In genomic region chr6:13287104-13287503, GRCh38 we compare ENCODE assay signal across 22 cellular contexts.
"Had no signal": no experiment of that assay in that cellular context is flagged by ENCODE, and none has a peak within 500 bp of the region (broad histone marks: within the 10 kb centered on the region; RNA-seq: fewer than 3 reads in every experiment).

No MANE protein-coding gene starts in this region.

- H3K4me1 ChIP-seq: body of pancreas, left ventricle myocardium inferior, parathyroid adenoma, psoas muscle, sigmoid colon, tibial nerve had no signal

- H3K27ac ChIP-seq: body of pancreas, left ventricle myocardium inferior, parathyroid adenoma, psoas muscle, sigmoid colon, tibial nerve had no signal

- DNase-seq: activated CD4-positive, alpha-beta T cell treated with anti-CD3 and anti-CD28 coated beads for 1 hour; activated CD4-positive, alpha-beta T cell treated with anti-CD3 and anti-CD28 coated beads, Interleukin-2, amount 10 ng/mL, durations not matched to agents 7 days and 5 days; activated CD8-positive, alpha-beta T cell treated with anti-CD3 and anti-CD28 coated beads for 36 hours; activated naive CD4-positive, alpha-beta T cell; activated T-cell treated with anti-CD3 and anti-CD28 coated beads, Interleukin-2, amount 50 U/mL, for 72 hours; aorta; body of pancreas; effector CD8-positive, alpha-beta T cell; left ventricle myocardium inferior; naive thymus-derived CD8-positive, alpha-beta T cell; occipital lobe; psoas muscle; sigmoid colon; small intestine; stimulated activated CD4-positive, alpha-beta T cell treated with anti-CD3 and anti-CD28 coated beads, Interleukin-4, amount 100 ng/mL, for 24 hours; stimulated activated naive CD4-positive, alpha-beta T cell; T-helper 2 cell had no signal

- H3K9me3 Mint-ChIP-seq: neural crest cell had no signal

- H3K4me3 ChIP-seq: body of pancreas, left ventricle myocardium inferior, psoas muscle, sigmoid colon, tibial nerve had no signal

- H3K4me3 Mint-ChIP-seq: activated CD4-positive, alpha-beta T cell treated with anti-CD3 and anti-CD28 coated beads, Interleukin-2, amount 10 ng/mL, durations not matched to agents 7 days and 5 days; activated CD8-positive, alpha-beta T cell treated with anti-CD3 and anti-CD28 coated beads for 36 hours; activated T-cell treated with anti-CD3 and anti-CD28 coated beads, Interleukin-2, amount 50 U/mL, for 72 hours; mesothelial cell of epicardium; naive thymus-derived CD8-positive, alpha-beta T cell; neural crest cell had no signal

- H3K27me3 Mint-ChIP-seq: activated CD4-positive, alpha-beta T cell treated with anti-CD3 and anti-CD28 coated beads, Interleukin-2, amount 10 ng/mL, durations not matched to agents 7 days and 5 days; activated CD8-positive, alpha-beta T cell treated with anti-CD3 and anti-CD28 coated beads for 36 hours; naive thymus-derived CD8-positive, alpha-beta T cell had no signal

- H3K4me1 Mint-ChIP-seq: activated CD4-positive, alpha-beta T cell treated with anti-CD3 and anti-CD28 coated beads, Interleukin-2, amount 10 ng/mL, durations not matched to agents 7 days and 5 days had no signal

- H3K9me3 ChIP-seq: body of pancreas had no signal

- H3K27me3 ChIP-seq: body of pancreas, sigmoid colon, tibial nerve had no signal

- H3K27ac Mint-ChIP-seq: activated CD4-positive, alpha-beta T cell treated with anti-CD3 and anti-CD28 coated beads, Interleukin-2, amount 10 ng/mL, durations not matched to agents 7 days and 5 days; activated CD8-positive, alpha-beta T cell treated with anti-CD3 and anti-CD28 coated beads for 36 hours; activated naive CD4-positive, alpha-beta T cell treated with anti-CD3 and anti-CD28 coated beads, Interleukin-2, amount 50 U/mL, for 72 hours; activated T-cell treated with anti-CD3 and anti-CD28 coated beads, Interleukin-2, amount 50 U/mL, for 72 hours; mesothelial cell of epicardium; naive thymus-derived CD8-positive, alpha-beta T cell had no signal
